In the genomic region with DNA sequence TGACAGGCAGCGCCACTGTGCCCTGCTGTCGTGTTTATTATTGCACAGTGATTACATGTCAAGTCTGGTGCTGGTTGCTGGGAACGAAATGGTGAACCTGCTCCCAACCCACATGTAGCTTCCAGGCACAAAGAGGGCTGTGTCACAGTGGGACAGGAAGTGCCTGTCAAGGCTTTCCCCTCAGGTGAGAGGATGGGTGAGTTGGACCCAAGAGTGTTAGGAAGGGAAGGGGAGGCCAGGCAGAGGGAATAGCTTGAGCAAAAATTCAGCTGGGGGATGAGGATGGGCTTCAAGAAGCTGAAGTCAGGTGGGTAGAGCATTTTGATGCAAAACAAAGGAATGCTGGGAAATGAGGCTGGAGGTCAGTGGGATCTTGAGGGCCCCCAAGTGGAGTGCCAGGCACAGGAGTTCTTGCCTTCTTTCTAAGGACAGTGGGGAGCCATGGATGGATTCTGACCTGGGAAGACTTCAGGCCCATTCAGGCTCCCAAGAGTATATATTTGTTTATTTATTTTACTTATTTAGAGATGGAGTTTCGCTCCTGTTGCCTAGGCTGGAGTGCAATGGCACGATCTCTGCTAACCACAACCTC, we compare ENCODE assay signal across 23 cellular contexts. TPM values are rescaled to one million over a fixed set of nuclear protein-coding genes. Genes with fewer than 3 reads are reported as not detected.
DNase-seq lines count a peak whose midpoint lies in the region; ATAC-seq and TF ChIP-seq lines count a peak whose summit lies in the region.
"Had no signal": no experiment of that assay in that cellular context is flagged by ENCODE, and none has a peak within 500 bp of the region (broad histone marks: within the 10 kb centered on the region; RNA-seq: fewer than 3 reads in every experiment).

No MANE protein-coding gene starts in this region.

- no peak for TF ChIP-seq EP300 in stomach (IDR thresholded peaks at IDR 0.05)

- peaks cover 69% of the 10 kb centered on the region for H3F3A ChIP-seq in GM23338 (replicated peaks; ENCODE audit: low read depth)

- peak overlapping the region; percentile 49 for H3K27ac Mint-ChIP-seq in CD4-positive, alpha-beta T cell
- H3K27ac Mint-ChIP-seq in GM23338 (no peak overlapping the region), WTC11 (peak overlapping the region; percentile 61), memory B cell (peak overlapping the region; percentile 53)
- H3K27ac Mint-ChIP-seq: activated T-cell treated with anti-CD3 and anti-CD28 coated beads, Interleukin-2, amount 50 U/mL, for 72 hours had no signal

- H3K9me3 ChIP-seq in CD4-positive, alpha-beta T cell (ENCODE audit: control insufficient read depth, low read length) = no peaks in the 10 kb centered on the region
- no peaks in the 10 kb centered on the region for H3K9me3 ChIP-seq in stomach
- H3K9me3 ChIP-seq: heart left ventricle, uterus had no signal

- peaks cover 14% of the 10 kb centered on the region for H3K27me3 Mint-ChIP-seq in CD4-positive, alpha-beta T cell
- peaks cover 40% of the 10 kb centered on the region for H3K27me3 Mint-ChIP-seq in GM23338 (ENCODE audit: insufficient read depth, low read depth, poor library complexity)
- H3K27me3 Mint-ChIP-seq in WTC11 (ENCODE audit: low read depth) = peaks cover 5% of the 10 kb centered on the region
- H3K27me3 Mint-ChIP-seq in memory B cell = peaks cover 4% of the 10 kb centered on the region

- H3K4me3 ChIP-seq in GM23338 = no peak overlapping the region
- no peak overlapping the region for H3K4me3 ChIP-seq in stomach
- H3K4me3 ChIP-seq: cardiac muscle cell, heart left ventricle, lung, uterus had no signal

- no peaks in the 10 kb centered on the region for H3K27me3 ChIP-seq in CD4-positive, alpha-beta T cell (ENCODE audit: control insufficient read depth, insufficient read depth, low read length)
- H3K27me3 ChIP-seq in GM23338 (ENCODE audit: insufficient read depth) (no peaks in the 10 kb centered on the region), stomach (no peaks in the 10 kb centered on the region)
- H3K27me3 ChIP-seq: cardiac muscle cell, heart left ventricle, uterus had no signal

- no peaks in the 10 kb centered on the region for H3K9me2 ChIP-seq in GM23338 (ENCODE audit: insufficient read depth)

- H3K4me1 Mint-ChIP-seq in CD4-positive, alpha-beta T cell (ENCODE audit: low read depth) = peaks cover 17% of the 10 kb centered on the region
- peaks cover 20% of the 10 kb centered on the region for H3K4me1 Mint-ChIP-seq in GM23338
- peaks cover 22% of the 10 kb centered on the region for H3K4me1 Mint-ChIP-seq in WTC11
- peaks cover 13% of the 10 kb centered on the region for H3K4me1 Mint-ChIP-seq in memory B cell

- H3K9me3 Mint-ChIP-seq in CD4-positive, alpha-beta T cell = no peaks in the 10 kb centered on the region
- H3K9me3 Mint-ChIP-seq in GM23338 (no peaks in the 10 kb centered on the region; the same call in none of the 3 replicates), WTC11 (no peaks in the 10 kb centered on the region), memory B cell (no peaks in the 10 kb centered on the region)
- H3K9me3 Mint-ChIP-seq: activated T-cell treated with anti-CD3 and anti-CD28 coated beads, Interleukin-2, amount 50 U/mL, for 72 hours; effector memory CD8-positive, alpha-beta T cell; T-cell had no signal

- no peak for TF ChIP-seq CTCF in CD4-positive, alpha-beta T cell (IDR thresholded peaks at IDR 0.05)
- TF ChIP-seq CTCF in GM23338 (conservative IDR thresholded peaks at IDR 0.05; ENCODE audit: low read depth in 2 of 2) = peak in 1 of 2 experiments; percentile 28; a peak in 1 of 4 replicates
- TF ChIP-seq CTCF in WTC11 (IDR thresholded peaks at IDR 0.05) = no peak
- TF ChIP-seq CTCF in stomach (IDR thresholded peaks at IDR 0.05) = no peak

- no peak for TF ChIP-seq POLR2A in stomach (IDR thresholded peaks at IDR 0.05)

- CTCF ChIA-PET in CD4-positive, alpha-beta T cell (lab: Charles Lee) = interaction anchor here (0.6 kb wide), 1 partner anchor 21 kb away, joined by 4 read pairs; no protein-coding TSS in a partner anchor
- CTCF ChIA-PET in WTC11 (lab: Charles Lee) = interaction anchor here (0.8 to 2.8 kb wide), 7 partner anchors 10 to 274 kb away, joined by 3 to 10 read pairs (median 4); a partner anchor contains a TSS

- DNase-seq in CD4-positive, alpha-beta T cell = no peak
- peak; percentile 73 for DNase-seq in GM23338 (ENCODE audit: low spot score)
- no peak for DNase-seq in WTC11 (ENCODE audit: low spot score)
- no peak for DNase-seq in memory B cell (ENCODE audit: low spot score in 2 of 2)
- no peak for DNase-seq in stomach
- no peak for DNase-seq in cerebellar nuclear complex (lab: John Stamatoyannopoulos, UW)
- DNase-seq in EL = no peak
- DNase-seq: activated T-cell treated with anti-CD3 and anti-CD28 coated beads, Interleukin-2, amount 50 U/mL, for 72 hours; AML-193; effector memory CD8-positive, alpha-beta T cell; heart left ventricle; islet precursor cell; NCI-H1048; NCI-H2081 treated with DMSO at 0.1 percent for 48 hours; NCI-H510A; posterior cingulate gyrus; SHP77 treated with DMSO at 0.1 percent for 48 hours; substantia nigra; T-cell; uterus had no signal

- peak overlapping the region; percentile 65 for H3K4me3 Mint-ChIP-seq in CD4-positive, alpha-beta T cell
- H3K4me3 Mint-ChIP-seq in GM23338 = no peak overlapping the region; the same call in 2 of the 3 replicates
- no peak overlapping the region for H3K4me3 Mint-ChIP-seq in WTC11
- H3K4me3 Mint-ChIP-seq in memory B cell = no peak overlapping the region
- H3K4me3 Mint-ChIP-seq: activated T-cell treated with anti-CD3 and anti-CD28 coated beads, Interleukin-2, amount 50 U/mL, for 72 hours; effector memory CD8-positive, alpha-beta T cell had no signal

- intact Hi-C loops in CD4-positive, alpha-beta T cell (cut with DNase I, micrococcal nuclease) = no loop called here
- intact Hi-C loops in stomach (cut with DNase I; ENCODE audit: low total_unique reads) = no loop called here

- 77 to 93% (median 89%) methylated on average over 5 of the region's 5 CpGs for WGBS in stomach, 5 donors

- peaks cover 47% of the 10 kb centered on the region for H3K36me3 Mint-ChIP-seq in CD4-positive, alpha-beta T cell (ENCODE audit: low read depth)
- H3K36me3 Mint-ChIP-seq in GM23338 (ENCODE audit: low read depth) = peaks cover 53% of the 10 kb centered on the region
- H3K36me3 Mint-ChIP-seq in WTC11 = peaks cover 41% of the 10 kb centered on the region
- peaks cover 14% of the 10 kb centered on the region for H3K36me3 Mint-ChIP-seq in memory B cell

- H3K79me2 ChIP-seq in GM23338 (replicated peaks; ENCODE audit: insufficient read depth) = peaks cover 11% of the 10 kb centered on the region

- peaks cover 46% of the 10 kb centered on the region for H4K20me1 ChIP-seq in GM23338 (replicated peaks; ENCODE audit: insufficient read depth)

- H2AFZ ChIP-seq in GM23338 = no peak overlapping the region

- POLR2A ChIA-PET in CD4-positive, alpha-beta T cell (lab: Charles Lee) = no interaction called here
- POLR2A ChIA-PET in WTC11 (lab: Charles Lee) = no interaction called here

- peaks cover 39% of the 10 kb centered on the region for H3K36me3 ChIP-seq in GM23338 (ENCODE audit: insufficient read depth)
- peaks cover 32 to 55% (median 52%) of the 10 kb centered on the region in 4 donors for H3K36me3 ChIP-seq in stomach
- H3K36me3 ChIP-seq: uterus had no signal

- ATAC-seq in CD4-positive, alpha-beta T cell (ENCODE audit: poor library complexity) = no peak
- ATAC-seq in GM23338 (peak; percentile 3; the same call in 2 of the 3 replicates), WTC11 (peak; percentile 0; the same call in 1 of the 2 replicates), memory B cell (ENCODE audit: low read depth) (no peak)
- ATAC-seq: activated T-cell treated with anti-CD3 and anti-CD28 coated beads, Interleukin-2, amount 50 U/mL, for 72 hours; effector memory CD8-positive, alpha-beta T cell; heart left ventricle; T-cell had no signal

- no peak overlapping the region for H3K27ac ChIP-seq in CD4-positive, alpha-beta T cell (ENCODE audit: low read depth, low read length)
- peak overlapping the region; percentile 81 for H3K27ac ChIP-seq in GM23338 (ENCODE audit: low read depth)
- H3K27ac ChIP-seq in stomach = no peak overlapping the region
- H3K27ac ChIP-seq: cardiac muscle cell, heart left ventricle, uterus, VCaP had no signal

- peaks cover 5% of the 10 kb centered on the region; the same call in 1 of the 2 replicates for H3K4me1 ChIP-seq in GM23338 (ENCODE audit: insufficient read depth)
- H3K4me1 ChIP-seq in stomach = peaks cover 12 to 24% (median 16%) of the 10 kb centered on the region in 4 donors

- no peak overlapping the region for H3K4me2 ChIP-seq in GM23338

TF ChIP-seq in GM23338, 12 proteins besides CTCF, POLR2A, EP300 and RAD21:
- TF ChIP-seq POLR2AphosphoS5 (IDR thresholded peaks at IDR 0.05; ENCODE audit: low read depth) = peak; percentile 25; the same call in 1 of the 2 replicates
- no peak for TF ChIP-seq JUNB (IDR thresholded peaks at IDR 0.05; ENCODE audit: unreplicated experiment)
- no peak for TF ChIP-seq EZH2 (IDR thresholded peaks at IDR 0.05; ENCODE audit: low read depth, unreplicated experiment)

TF ChIP-seq in WTC11, 78 proteins besides CTCF, POLR2A, EP300 and RAD21 (continues in another document):
- TF ChIP-seq ATF1 (CRISPR knock-in tag; IDR thresholded peaks at IDR 0.05) (no peak), ZNF138 (CRISPR knock-in tag; conservative IDR thresholded peaks at IDR 0.05) (no peak)

RNA-seq across cellular contexts. Expression of a gene that starts 8.5 kb away (rescaled TPM):
- 10 to 100 TPM; 48.6 to 53.3 TPM for total RNA-seq in CD4-positive, alpha-beta T cell
- total RNA-seq in GM23338 (2014; rRNA removed; shearing (Covaris generic)) = 54.5 and 61.2 TPM in 2 replicates
- polyA plus RNA-seq in GM23338 (2016; fragmentation: Nextera tagmentation; extraction: Ambion mirVana) (77.4 and 83.5 TPM in 2 replicates), stomach (100 to 1,000 TPM; 113 to 153 (median 115) TPM)
- total RNA-seq in WTC11 (2021) (67.6 to 72.6 TPM (median 69.6 TPM) in 3 replicates), stomach (100 to 1,000 TPM in 2 of 5 donors, 10 to 100 TPM in 3; 21.7 to 104 (median 66.5) TPM)

RNA-seq across cellular contexts. Expression of a gene that starts 25.1 kb away (rescaled TPM):
- total RNA-seq in CD4-positive, alpha-beta T cell = 100 to 1,000 TPM; 279 to 286 TPM
- 107 and 138 TPM in 2 replicates for total RNA-seq in GM23338 (2014; rRNA removed; shearing (Covaris generic))
- polyA plus RNA-seq in GM23338 (2016; fragmentation: Nextera tagmentation; extraction: Ambion mirVana) (40.0 and 40.7 TPM in 2 replicates), stomach (100 to 1,000 TPM in 1 of 3 donors, 10 to 100 TPM in 2; 77.8 to 130 (median 83.6) TPM)
- total RNA-seq in WTC11 (2021) (120 to 131 TPM (median 123 TPM) in 3 replicates), stomach (100 to 1,000 TPM; 270 to 541 (median 289) TPM)

RNA-seq across cellular contexts. Expression of a gene that starts 38.6 kb away (rescaled TPM):
- 100 to 1,000 TPM; 464 to 491 TPM for total RNA-seq in CD4-positive, alpha-beta T cell
- 544 and 573 TPM in 2 replicates for total RNA-seq in GM23338 (2014; rRNA removed; shearing (Covaris generic))
- polyA plus RNA-seq in GM23338 (2016; fragmentation: Nextera tagmentation; extraction: Ambion mirVana) (616 and 625 TPM in 2 replicates), stomach (10 to 100 TPM; 33.5 to 84.2 (median 49.8) TPM)
- total RNA-seq in WTC11 (2021) (626 to 659 TPM (median 656 TPM) in 3 replicates), stomach (100 to 1,000 TPM in 3 of 5 donors, 10 to 100 TPM in 2; 65.3 to 381 (median 142) TPM)

Comparison
In these comparisons a context has a peak if more than half of its experiments do, and no peak if none do; other contexts are left out.
1. ATAC-seq: peak in GM23338 (single experiment) and WTC11 (single experiment); none in CD4-positive, alpha-beta T cell (single experiment) and memory B cell (single experiment).